Comparison of ENCODE assay signal across 1 cellular context in the genomic region with DNA sequence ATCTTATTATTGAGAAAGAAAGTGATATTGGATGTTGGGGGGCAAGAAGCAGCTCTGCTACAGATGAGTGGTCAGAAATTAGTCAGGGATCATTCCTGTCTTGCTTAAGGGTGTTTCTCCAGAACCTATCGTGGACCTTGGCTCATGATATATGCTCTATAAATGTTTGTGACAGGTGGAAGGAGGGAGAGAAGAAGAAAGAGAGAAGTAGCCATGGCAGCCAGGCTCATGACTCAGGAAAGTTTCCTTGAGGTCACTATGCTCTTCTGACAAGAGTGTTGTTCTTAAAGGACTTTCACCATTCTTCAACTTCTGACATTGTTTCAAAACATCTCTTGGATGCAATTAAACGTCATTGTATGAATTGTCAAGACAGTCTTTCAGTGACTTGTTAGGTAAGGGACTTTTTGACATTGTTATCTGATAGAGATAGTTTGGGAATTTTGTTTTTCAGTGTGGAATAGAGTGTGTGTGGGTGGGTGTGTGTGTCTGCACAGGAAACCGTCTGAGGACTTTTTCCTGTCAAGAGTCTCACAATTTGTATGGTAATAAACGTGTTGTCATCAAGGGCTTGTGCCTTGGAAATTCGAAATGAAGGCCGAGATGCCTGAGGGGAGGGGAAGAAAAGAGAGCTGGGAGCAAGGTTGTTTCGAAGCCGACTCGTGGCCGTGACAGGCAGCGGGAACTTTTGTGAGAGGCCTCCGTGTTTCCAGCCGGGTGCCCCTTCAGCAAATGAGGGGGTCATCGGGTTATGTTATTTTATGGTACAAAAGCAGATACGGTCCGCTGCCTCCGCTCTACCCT.
TF ChIP-seq lines count a peak whose summit lies in the region.

No MANE protein-coding gene starts in this region.

TF ChIP-seq in endothelial cell of umbilical vein, 7 proteins besides CTCF, POLR2A, EP300 and RAD21:
- TF ChIP-seq POLR2AphosphoS5 (IDR thresholded peaks at IDR 0.05; ENCODE audit: insufficient read depth, low read depth, low read length) (no peak), GATA2 (IDR thresholded peaks at IDR 0.05; ENCODE audit: insufficient read depth, insufficient read length, low read depth, low read length) (no peak), EZH2 (IDR thresholded peaks at IDR 0.05; ENCODE audit: borderline replicate concordance, low read depth, low read length, severe bottlenecking) (no peak), FOS (IDR thresholded peaks at IDR 0.05; ENCODE audit: borderline replicate concordance, insufficient read depth, low read length) (no peak), MYC (IDR thresholded peaks at IDR 0.05; ENCODE audit: low read depth, low read length) (no peak)
TF ChIP-seq in endothelial cell of umbilical vein: peak in this region for 0.
